Comparison of ENCODE assay signal across 2 cellular contexts in genomic region chr9:132994410-132995120, GRCh38.
TF ChIP-seq lines count a peak whose summit lies in the region.

No MANE protein-coding gene starts in this region.

TF ChIP-seq in GM12891, 5 proteins besides CTCF, POLR2A, EP300 and RAD21:
- TF ChIP-seq POU2F2 (IDR thresholded peaks at IDR 0.05; ENCODE audit: low read depth, low read length) = peak; percentile 97
- TF ChIP-seq POLR2AphosphoS5 (IDR thresholded peaks at IDR 0.05; ENCODE audit: low read depth, low read length) = no peak
- no peak for TF ChIP-seq TAF1 (IDR thresholded peaks at IDR 0.05; ENCODE audit: low read depth, low read length)

TF ChIP-seq in GM12878, 131 proteins besides CTCF, POLR2A, EP300 and RAD21:
- TF ChIP-seq BCL3 (IDR thresholded peaks at IDR 0.05; ENCODE audit: borderline replicate concordance, insufficient read depth, low read depth, low read length, poor library complexity, severe bottlenecking) (peak; percentile 66), EGR1 (IDR thresholded peaks at IDR 0.05; ENCODE audit: borderline replicate concordance in 1 of 2, low read depth in 2 of 2, low read length in 2 of 2) (peak in 1 of 2 experiments; percentile 42; a peak in 1 of 3 replicates), RUNX3 (IDR thresholded peaks at IDR 0.05; ENCODE audit: low read length) (peak; percentile 22; the same call in 1 of the 2 replicates), POU2F2 (IDR thresholded peaks at IDR 0.05; ENCODE audit: borderline replicate concordance, low read depth, low read length) (peak; percentile 95), IKZF1 (conservative IDR thresholded peaks at IDR 0.05) (peak; percentile 17; the same call in 1 of the 2 replicates), BHLHE40 (IDR thresholded peaks at IDR 0.05; ENCODE audit: borderline replicate concordance in 1 of 2, low read depth in 2 of 2, low read length in 1 of 2) (no peak), POLR2AphosphoS5 (IDR thresholded peaks at IDR 0.05; ENCODE audit: low read length) (no peak), SREBF1 (IDR thresholded peaks at IDR 0.05; ENCODE audit: low read length) (no peak), IKZF2 (IDR thresholded peaks at IDR 0.05) (peak; percentile 36 to 52; a peak in 3 of 4 replicates)
